In genomic region chr11:2096919-2097301, GRCh38 we compare ENCODE assay signal across 1 cellular context.
TF ChIP-seq lines count a peak whose summit lies in the region.

No MANE protein-coding gene starts in this region.

TF ChIP-seq in SK-N-SH treated with all-trans-retinoic acid at 6 μM for 48 hours, 23 proteins besides CTCF, POLR2A, EP300 and RAD21 (continued from another document):
- TF ChIP-seq PATZ1 (CRISPR knock-in tag; IDR thresholded peaks at IDR 0.05; ENCODE audit: borderline replicate concordance): no peak
- TF ChIP-seq ISL1 (CRISPR knock-in tag; IDR thresholded peaks at IDR 0.05): no peak
- no peak for TF ChIP-seq BACH2 (CRISPR knock-in tag; IDR thresholded peaks at IDR 0.05; ENCODE audit: borderline replicate concordance)
- TF ChIP-seq CSDC2 (CRISPR knock-in tag; IDR thresholded peaks at IDR 0.05): no peak
- no peak for TF ChIP-seq RARB (CRISPR knock-in tag; IDR thresholded peaks at IDR 0.05)
- no peak for TF ChIP-seq ZNF70 (CRISPR knock-in tag; IDR thresholded peaks at IDR 0.05)
- TF ChIP-seq TOX (CRISPR knock-in tag; IDR thresholded peaks at IDR 0.05; ENCODE audit: borderline replicate concordance): no peak
- no peak for TF ChIP-seq CSRNP3 (CRISPR knock-in tag; IDR thresholded peaks at IDR 0.05)
